ENCODE assay signal across 28 cellular contexts in genomic region chr16:13992322-13992721, GRCh38.
"Had no signal": no experiment of that assay in that cellular context is flagged by ENCODE, and none has a peak within 500 bp of the region (broad histone marks: within the 10 kb centered on the region; RNA-seq: fewer than 3 reads in every experiment).

No MANE protein-coding gene starts in this region.

- DNase-seq: activated B cell treated with CpG ODN at 0.5 μM for 24 hours; activated CD4-positive, alpha-beta memory T cell treated with anti-CD3 and anti-CD28 coated beads, Interleukin-2, amount 10 ng/mL, durations not matched to agents 7 days and 5 days; activated CD4-positive, alpha-beta T cell treated with anti-CD3 and anti-CD28 coated beads for 4 hours; activated CD4-positive, alpha-beta T cell treated with anti-CD3 and anti-CD28 coated beads, Interleukin-2, amount 10 ng/mL, durations not matched to agents 7 days and 5 days; activated CD4-positive, alpha-beta T cell treated with anti-CD3 and anti-CD28 coated beads, Interleukin-2, amount 50 U/mL, for 4 hours; activated CD4-positive, CD25-positive, alpha-beta regulatory T cell treated with anti-CD3 and anti-CD28 coated beads, Interleukin-2, amount 50 U/mL, for 72 hours; activated effector memory CD4-positive, alpha-beta T cell treated with Interleukin-2 at 50 U/mL for 16 hours; activated gamma-delta T cell treated with Interleukin-2 at 50 U/mL for 16 hours; activated naive CD4-positive, alpha-beta T cell treated with anti-CD3 and anti-CD28 coated beads, Interleukin-2, amount 50 U/mL, for 16 hours; activated naive CD4-positive, alpha-beta T cell treated with Interleukin-2 at 50 U/mL for 16 hours; activated T-cell treated with anti-CD3 and anti-CD28 coated beads, Interleukin-2, amount 50 U/mL, for 4 hours; amniotic stem cell; anterior cingulate cortex; brain microvascular endothelial cell; cortex of kidney; dermis blood vessel endothelial cell; effector CD8-positive, alpha-beta T cell; foreskin fibroblast; head of caudate nucleus; T-helper 1 cell; T-helper 17 cell; T1000; WERI-Rb-1 had no signal

- H3K4me1 Mint-ChIP-seq: activated CD4-positive, alpha-beta memory T cell treated with anti-CD3 and anti-CD28 coated beads, Interleukin-2, amount 10 ng/mL, durations not matched to agents 7 days and 5 days; activated CD4-positive, alpha-beta T cell treated with anti-CD3 and anti-CD28 coated beads, Interleukin-2, amount 10 ng/mL, durations not matched to agents 7 days and 5 days; activated T-helper 17 cell treated with anti-CD3 and anti-CD28 coated beads, Interleukin-2, amount 50 U/mL, for 72 hours; central memory CD8-positive, alpha-beta T cell; T-helper 17 cell had no signal

- H3K27ac Mint-ChIP-seq: activated B cell treated with CpG ODN at 0.5 μM for 24 hours; activated CD4-positive, alpha-beta memory T cell treated with anti-CD3 and anti-CD28 coated beads, Interleukin-2, amount 10 ng/mL, durations not matched to agents 7 days and 5 days; activated CD4-positive, alpha-beta T cell treated with anti-CD3 and anti-CD28 coated beads, Interleukin-2, amount 10 ng/mL, durations not matched to agents 7 days and 5 days; activated naive CD8-positive, alpha-beta T cell; activated T-helper 17 cell treated with anti-CD3 and anti-CD28 coated beads, Interleukin-2, amount 50 U/mL, for 72 hours; T-helper 17 cell; T-helper 2 cell treated with Interferon-gamma antibody and Interleukin-4, amounts not matched to agents 5 μg/mL and 100 μg/mL, for 36 hours had no signal

- H3K27ac ChIP-seq: brain microvascular endothelial cell, epithelial cell of prostate, WERI-Rb-1 had no signal

- H3K36me3 ChIP-seq: brain microvascular endothelial cell, WERI-Rb-1 had no signal

- H3K4me3 Mint-ChIP-seq: activated B cell treated with CpG ODN at 0.5 μM for 24 hours; activated CD4-positive, alpha-beta memory T cell treated with anti-CD3 and anti-CD28 coated beads, Interleukin-2, amount 10 ng/mL, durations not matched to agents 7 days and 5 days; activated CD4-positive, alpha-beta T cell treated with anti-CD3 and anti-CD28 coated beads, Interleukin-2, amount 10 ng/mL, durations not matched to agents 7 days and 5 days; activated naive CD8-positive, alpha-beta T cell; activated T-cell treated with anti-CD3 and anti-CD28 coated beads, Interleukin-2, amount 50 U/mL, for 4 hours; activated T-helper 17 cell treated with anti-CD3 and anti-CD28 coated beads, Interleukin-2, amount 50 U/mL, for 72 hours; central memory CD8-positive, alpha-beta T cell; T-helper 17 cell; T-helper 2 cell treated with Interferon-gamma antibody and Interleukin-4, amounts not matched to agents 5 μg/mL and 100 μg/mL, for 36 hours had no signal

- H3K36me3 Mint-ChIP-seq: activated naive CD8-positive, alpha-beta T cell had no signal

- ATAC-seq: activated T-cell treated with anti-CD3 and anti-CD28 coated beads, Interleukin-2, amount 50 U/mL, for 4 hours; activated T-helper 17 cell treated with anti-CD3 and anti-CD28 coated beads, Interleukin-2, amount 50 U/mL, for 72 hours; T-helper 17 cell had no signal

- H3K27me3 ChIP-seq: brain microvascular endothelial cell had no signal

- H3K9me3 Mint-ChIP-seq: activated CD4-positive, alpha-beta memory T cell treated with anti-CD3 and anti-CD28 coated beads, Interleukin-2, amount 10 ng/mL, durations not matched to agents 7 days and 5 days; activated CD4-positive, alpha-beta T cell treated with anti-CD3 and anti-CD28 coated beads, Interleukin-2, amount 10 ng/mL, durations not matched to agents 7 days and 5 days; activated T-cell treated with anti-CD3 and anti-CD28 coated beads, Interleukin-2, amount 50 U/mL, for 4 hours; activated T-helper 17 cell treated with anti-CD3 and anti-CD28 coated beads, Interleukin-2, amount 50 U/mL, for 72 hours; central memory CD8-positive, alpha-beta T cell; T-helper 2 cell treated with Interferon-gamma antibody and Interleukin-4, amounts not matched to agents 5 μg/mL and 100 μg/mL, for 36 hours had no signal

- H3K27me3 Mint-ChIP-seq: activated B cell treated with CpG ODN at 0.5 μM for 24 hours; activated CD4-positive, alpha-beta memory T cell treated with anti-CD3 and anti-CD28 coated beads, Interleukin-2, amount 10 ng/mL, durations not matched to agents 7 days and 5 days; activated CD4-positive, alpha-beta T cell treated with anti-CD3 and anti-CD28 coated beads, Interleukin-2, amount 10 ng/mL, durations not matched to agents 7 days and 5 days; activated naive CD8-positive, alpha-beta T cell; activated T-helper 17 cell treated with anti-CD3 and anti-CD28 coated beads, Interleukin-2, amount 50 U/mL, for 72 hours; central memory CD8-positive, alpha-beta T cell; T-helper 17 cell had no signal
